Comparison of ENCODE assay signal across 1 cellular context in the genomic region with DNA sequence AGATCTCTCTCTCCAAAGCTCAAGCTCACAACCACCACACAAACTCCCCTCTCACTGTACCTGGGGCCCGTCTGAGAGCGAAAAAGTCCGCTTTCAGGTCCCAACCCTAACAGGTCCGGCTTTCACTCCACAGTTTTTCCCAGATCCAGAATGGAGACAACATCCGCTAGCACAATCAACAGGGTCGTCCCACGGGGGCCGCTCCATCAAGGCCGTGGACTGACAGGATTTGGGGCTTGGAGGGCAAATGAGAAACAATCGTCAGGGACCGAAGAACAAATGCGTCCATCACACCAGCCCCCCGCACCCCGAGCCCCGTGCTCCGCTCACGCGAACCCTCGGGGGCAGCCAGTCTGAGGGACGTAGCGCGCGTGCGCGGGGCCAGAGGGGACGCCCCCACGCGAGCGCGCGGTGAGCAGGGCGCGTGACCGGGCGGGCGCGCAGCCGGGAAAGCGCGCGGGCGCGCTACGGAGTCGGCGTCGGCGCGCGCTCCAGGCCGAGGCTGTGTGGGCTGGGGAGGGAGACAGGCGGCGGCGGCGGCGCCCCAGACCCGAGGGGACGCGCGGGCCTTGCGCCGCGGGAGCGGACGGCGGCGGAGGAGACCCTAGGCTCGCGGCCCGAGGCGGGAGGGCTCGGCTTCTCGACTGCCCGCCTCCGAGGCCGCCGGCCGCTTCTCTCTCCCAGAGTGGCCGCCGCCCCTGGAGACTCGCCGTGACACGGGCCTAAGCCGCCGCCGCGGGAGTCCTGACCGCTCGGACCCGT.
TF ChIP-seq lines count a peak whose summit lies in the region.

Gene SLK, plus strand, starts transcription at position 470 of the 762 bp plus-strand sequence. CDS start 606 bp downstream, outside the sequence.

TF ChIP-seq in IMR-90, 13 proteins besides CTCF, POLR2A, EP300 and RAD21:
- TF ChIP-seq, protein P1, sequence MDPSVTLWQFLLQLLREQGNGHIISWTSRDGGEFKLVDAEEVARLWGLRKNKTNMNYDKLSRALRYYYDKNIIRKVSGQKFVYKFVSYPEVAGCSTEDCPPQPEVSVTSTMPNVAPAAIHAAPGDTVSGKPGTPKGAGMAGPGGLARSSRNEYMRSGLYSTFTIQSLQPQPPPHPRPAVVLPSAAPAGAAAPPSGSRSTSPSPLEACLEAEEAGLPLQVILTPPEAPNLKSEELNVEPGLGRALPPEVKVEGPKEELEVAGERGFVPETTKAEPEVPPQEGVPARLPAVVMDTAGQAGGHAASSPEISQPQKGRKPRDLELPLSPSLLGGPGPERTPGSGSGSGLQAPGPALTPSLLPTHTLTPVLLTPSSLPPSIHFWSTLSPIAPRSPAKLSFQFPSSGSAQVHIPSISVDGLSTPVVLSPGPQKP (IDR thresholded peaks at IDR 0.05; ENCODE audit: borderline replicate concordance, low read depth, low read length), result no peak
- TF ChIP-seq NFE2L2 (IDR thresholded peaks at IDR 0.05; ENCODE audit: low read depth, low read length) (no peak), FOS (IDR thresholded peaks at IDR 0.05; ENCODE audit: low read depth, low read length) (0 out of 2 replicates have a peak, but pooled peaks have one; percentile 3), MAZ (IDR thresholded peaks at IDR 0.05; ENCODE audit: borderline replicate concordance, low read depth, low read length) (peak; percentile 76; the same call in 1 of the 2 replicates), RCOR1 (IDR thresholded peaks at IDR 0.05; ENCODE audit: insufficient replicate concordance, low read length) (no peak), USF2 (IDR thresholded peaks at IDR 0.05; ENCODE audit: low read depth, low read length) (peak; percentile 82), MAFK (IDR thresholded peaks at IDR 0.05; ENCODE audit: low read depth, low read length) (no peak), MXI1 (IDR thresholded peaks at IDR 0.05; ENCODE audit: borderline replicate concordance, low read depth, low read length) (0 out of 2 replicates have a peak, but pooled peaks have one; percentile 25)
TF ChIP-seq in IMR-90: peak in this region for 4.
